Comparison of ENCODE assay signal across 20 cellular contexts in the genomic region with DNA sequence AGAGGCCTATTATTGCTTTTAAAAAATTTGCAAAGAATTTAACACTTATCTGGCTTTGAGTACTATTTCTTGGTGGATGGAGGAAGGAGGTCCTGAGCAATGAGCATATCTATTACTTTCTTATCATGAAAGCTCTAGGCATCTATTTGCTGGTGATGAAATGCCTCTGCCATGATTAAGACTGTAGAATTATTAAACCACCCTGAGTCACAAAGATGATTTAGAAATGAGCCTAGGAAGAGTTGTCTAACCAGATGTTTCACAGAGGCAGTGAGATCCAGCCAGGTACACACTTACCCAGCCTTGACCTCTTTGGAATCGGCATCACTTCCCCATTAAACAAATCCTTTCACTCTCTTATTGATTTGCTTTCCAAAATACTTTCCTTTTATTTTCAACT.
"Had no signal": no experiment of that assay in that cellular context is flagged by ENCODE, and none has a peak within 500 bp of the region (broad histone marks: within the 10 kb centered on the region; RNA-seq: fewer than 3 reads in every experiment).

No MANE protein-coding gene starts in this region.

- H3K4me1 ChIP-seq: esophagus squamous epithelium, gastroesophageal sphincter, heart left ventricle, left lung, upper lobe of left lung had no signal

- H3K36me3 ChIP-seq: esophagus squamous epithelium, gastroesophageal sphincter, heart left ventricle, left lung, neural progenitor cell, thoracic aorta, upper lobe of left lung had no signal

- H3K4me2 ChIP-seq: neural progenitor cell had no signal

- H3K9me3 ChIP-seq: esophagus squamous epithelium, gastroesophageal sphincter, heart left ventricle, left lung, thoracic aorta, upper lobe of left lung had no signal

- H3K27me3 ChIP-seq: gastroesophageal sphincter, heart left ventricle, left lung, neural progenitor cell, upper lobe of left lung had no signal

- ATAC-seq: activated CD4-positive, CD25-positive, alpha-beta regulatory T cell treated with anti-CD3 and anti-CD28 coated beads, Interleukin-2, amount 50 U/mL, for 24 hours; activated CD8-positive, alpha-beta T cell treated with anti-CD3 and anti-CD28 coated beads, Interleukin-2, amount 10 ng/mL, durations not matched to agents 7 days and 5 days; gastroesophageal sphincter; heart left ventricle; left lung; naive thymus-derived CD8-positive, alpha-beta T cell had no signal

- H3K9ac ChIP-seq: neural progenitor cell had no signal

- DNase-seq: activated CD4-positive, alpha-beta T cell treated with anti-CD3 and anti-CD28 coated beads, Interleukin-2, amount 50 U/mL, for 1 hour; activated CD8-positive, alpha-beta T cell treated with anti-CD3 and anti-CD28 coated beads, Interleukin-2, amount 10 ng/mL, durations not matched to agents 7 days and 5 days; activated gamma-delta T cell treated with Interleukin-2 at 50 U/mL for 16 hours; anterior cingulate cortex; central memory CD4-positive, alpha-beta T cell; dermis blood vessel endothelial cell; effector CD8-positive, alpha-beta T cell; esophagus squamous epithelium; heart left ventricle; islet precursor cell; left lung; naive thymus-derived CD8-positive, alpha-beta T cell; stimulated activated CD4-positive, alpha-beta T cell treated with anti-CD3 and anti-CD28 coated beads, Interleukin-2, amount 100 ng/mL, for 48 hours; stimulated activated naive CD4-positive, alpha-beta T cell; upper lobe of left lung had no signal

- H3K27ac ChIP-seq: esophagus squamous epithelium, gastroesophageal sphincter, heart left ventricle, left lung, neural progenitor cell, thoracic aorta, upper lobe of left lung had no signal

- H3K4me3 ChIP-seq: esophagus squamous epithelium, gastroesophageal sphincter, heart left ventricle, left lung, lung, neural progenitor cell, thoracic aorta, upper lobe of left lung had no signal
